1 cellular context compared by ENCODE assay signal in the genomic region with DNA sequence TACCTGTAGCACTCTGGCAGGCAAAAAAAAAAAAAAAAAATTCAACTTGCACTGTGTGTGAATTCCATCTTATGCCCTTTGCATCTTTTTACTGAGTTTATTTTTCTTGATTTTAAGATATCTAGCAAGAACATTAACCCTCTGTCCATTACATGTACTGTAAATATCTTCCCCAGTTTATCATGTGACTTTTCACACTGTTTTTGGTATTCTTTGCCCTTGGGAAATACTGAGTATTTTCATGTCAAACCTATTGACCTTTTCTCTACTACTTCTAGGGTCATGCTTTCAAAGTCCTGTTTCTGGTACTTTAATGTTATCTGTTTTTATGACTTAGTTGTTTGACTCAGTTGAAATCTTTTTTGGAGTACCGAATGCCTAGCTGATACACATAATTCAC.
TF ChIP-seq lines count a peak whose summit lies in the region.

No MANE protein-coding gene starts in this region.

TF ChIP-seq in GM23338, 12 proteins besides CTCF, POLR2A, EP300 and RAD21 (continued from another document):
- TF ChIP-seq, protein P1, sequence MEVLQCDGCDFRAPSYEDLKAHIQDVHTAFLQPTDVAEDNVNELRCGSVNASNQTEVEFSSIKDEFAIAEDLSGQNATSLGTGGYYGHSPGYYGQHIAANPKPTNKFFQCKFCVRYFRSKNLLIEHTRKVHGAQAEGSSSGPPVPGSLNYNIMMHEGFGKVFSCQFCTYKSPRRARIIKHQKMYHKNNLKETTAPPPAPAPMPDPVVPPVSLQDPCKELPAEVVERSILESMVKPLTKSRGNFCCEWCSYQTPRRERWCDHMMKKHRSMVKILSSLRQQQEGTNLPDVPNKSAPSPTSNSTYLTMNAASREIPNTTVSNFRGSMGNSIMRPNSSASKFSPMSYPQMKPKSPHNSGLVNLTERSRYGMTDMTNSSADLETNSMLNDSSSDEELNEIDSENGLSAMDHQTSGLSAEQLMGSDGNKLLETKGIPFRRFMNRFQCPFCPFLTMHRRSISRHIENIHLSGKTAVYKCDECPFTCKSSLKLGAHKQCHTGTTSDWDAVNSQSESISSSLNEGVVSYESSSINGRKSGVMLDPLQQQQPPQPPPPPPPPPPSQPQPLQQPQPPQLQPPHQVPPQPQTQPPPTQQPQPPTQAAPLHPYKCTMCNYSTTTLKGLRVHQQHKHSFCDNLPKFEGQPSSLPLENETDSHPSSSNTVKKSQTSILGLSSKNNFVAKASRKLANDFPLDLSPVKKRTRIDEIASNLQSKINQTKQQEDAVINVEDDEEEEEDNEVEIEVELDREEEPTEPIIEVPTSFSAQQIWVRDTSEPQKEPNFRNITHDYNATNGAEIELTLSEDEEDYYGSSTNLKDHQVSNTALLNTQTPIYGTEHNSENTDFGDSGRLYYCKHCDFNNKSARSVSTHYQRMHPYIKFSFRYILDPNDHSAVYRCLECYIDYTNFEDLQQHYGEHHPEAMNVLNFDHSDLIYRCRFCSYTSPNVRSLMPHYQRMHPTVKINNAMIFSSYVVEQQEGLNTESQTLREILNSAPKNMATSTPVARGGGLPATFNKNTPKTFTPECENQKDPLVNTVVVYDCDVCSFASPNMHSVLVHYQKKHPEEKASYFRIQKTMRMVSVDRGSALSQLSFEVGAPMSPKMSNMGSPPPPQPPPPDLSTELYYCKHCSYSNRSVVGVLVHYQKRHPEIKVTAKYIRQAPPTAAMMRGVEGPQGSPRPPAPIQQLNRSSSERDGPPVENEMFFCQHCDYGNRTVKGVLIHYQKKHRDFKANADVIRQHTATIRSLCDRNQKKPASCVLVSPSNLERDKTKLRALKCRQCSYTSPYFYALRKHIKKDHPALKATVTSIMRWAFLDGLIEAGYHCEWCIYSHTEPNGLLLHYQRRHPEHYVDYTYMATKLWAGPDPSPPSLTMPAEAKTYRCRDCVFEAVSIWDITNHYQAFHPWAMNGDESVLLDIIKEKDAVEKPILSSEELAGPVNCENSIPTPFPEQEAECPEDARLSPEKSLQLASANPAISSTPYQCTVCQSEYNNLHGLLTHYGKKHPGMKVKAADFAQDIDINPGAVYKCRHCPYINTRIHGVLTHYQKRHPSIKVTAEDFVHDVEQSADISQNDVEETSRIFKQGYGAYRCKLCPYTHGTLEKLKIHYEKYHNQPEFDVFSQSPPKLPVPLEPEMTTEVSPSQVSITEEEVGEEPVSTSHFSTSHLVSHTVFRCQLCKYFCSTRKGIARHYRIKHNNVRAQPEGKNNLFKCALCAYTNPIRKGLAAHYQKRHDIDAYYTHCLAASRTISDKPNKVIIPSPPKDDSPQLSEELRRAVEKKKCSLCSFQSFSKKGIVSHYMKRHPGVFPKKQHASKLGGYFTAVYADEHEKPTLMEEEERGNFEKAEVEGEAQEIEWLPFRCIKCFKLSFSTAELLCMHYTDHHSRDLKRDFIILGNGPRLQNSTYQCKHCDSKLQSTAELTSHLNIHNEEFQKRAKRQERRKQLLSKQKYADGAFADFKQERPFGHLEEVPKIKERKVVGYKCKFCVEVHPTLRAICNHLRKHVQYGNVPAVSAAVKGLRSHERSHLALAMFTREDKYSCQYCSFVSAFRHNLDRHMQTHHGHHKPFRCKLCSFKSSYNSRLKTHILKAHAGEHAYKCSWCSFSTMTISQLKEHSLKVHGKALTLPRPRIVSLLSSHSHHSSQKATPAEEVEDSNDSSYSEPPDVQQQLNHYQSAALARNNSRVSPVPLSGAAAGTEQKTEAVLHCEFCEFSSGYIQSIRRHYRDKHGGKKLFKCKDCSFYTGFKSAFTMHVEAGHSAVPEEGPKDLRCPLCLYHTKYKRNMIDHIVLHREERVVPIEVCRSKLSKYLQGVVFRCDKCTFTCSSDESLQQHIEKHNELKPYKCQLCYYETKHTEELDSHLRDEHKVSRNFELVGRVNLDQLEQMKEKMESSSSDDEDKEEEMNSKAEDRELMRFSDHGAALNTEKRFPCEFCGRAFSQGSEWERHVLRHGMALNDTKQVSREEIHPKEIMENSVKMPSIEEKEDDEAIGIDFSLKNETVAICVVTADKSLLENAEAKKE (CRISPR knock-in tag; IDR thresholded peaks at IDR 0.05) = no peak
- TF ChIP-seq EZH2phosphoT487 (IDR thresholded peaks at IDR 0.05; ENCODE audit: unreplicated experiment) (no peak), JUNB (IDR thresholded peaks at IDR 0.05; ENCODE audit: unreplicated experiment) (no peak), STAT1 (IDR thresholded peaks at IDR 0.05; ENCODE audit: unreplicated experiment) (no peak), POLR2AphosphoS5 (IDR thresholded peaks at IDR 0.05; ENCODE audit: low read depth) (no peak), ZNF331 (CRISPR knock-in tag; IDR thresholded peaks at IDR 0.05; ENCODE audit: low read depth) (no peak)
- TF ChIP-seq, protein P2, sequence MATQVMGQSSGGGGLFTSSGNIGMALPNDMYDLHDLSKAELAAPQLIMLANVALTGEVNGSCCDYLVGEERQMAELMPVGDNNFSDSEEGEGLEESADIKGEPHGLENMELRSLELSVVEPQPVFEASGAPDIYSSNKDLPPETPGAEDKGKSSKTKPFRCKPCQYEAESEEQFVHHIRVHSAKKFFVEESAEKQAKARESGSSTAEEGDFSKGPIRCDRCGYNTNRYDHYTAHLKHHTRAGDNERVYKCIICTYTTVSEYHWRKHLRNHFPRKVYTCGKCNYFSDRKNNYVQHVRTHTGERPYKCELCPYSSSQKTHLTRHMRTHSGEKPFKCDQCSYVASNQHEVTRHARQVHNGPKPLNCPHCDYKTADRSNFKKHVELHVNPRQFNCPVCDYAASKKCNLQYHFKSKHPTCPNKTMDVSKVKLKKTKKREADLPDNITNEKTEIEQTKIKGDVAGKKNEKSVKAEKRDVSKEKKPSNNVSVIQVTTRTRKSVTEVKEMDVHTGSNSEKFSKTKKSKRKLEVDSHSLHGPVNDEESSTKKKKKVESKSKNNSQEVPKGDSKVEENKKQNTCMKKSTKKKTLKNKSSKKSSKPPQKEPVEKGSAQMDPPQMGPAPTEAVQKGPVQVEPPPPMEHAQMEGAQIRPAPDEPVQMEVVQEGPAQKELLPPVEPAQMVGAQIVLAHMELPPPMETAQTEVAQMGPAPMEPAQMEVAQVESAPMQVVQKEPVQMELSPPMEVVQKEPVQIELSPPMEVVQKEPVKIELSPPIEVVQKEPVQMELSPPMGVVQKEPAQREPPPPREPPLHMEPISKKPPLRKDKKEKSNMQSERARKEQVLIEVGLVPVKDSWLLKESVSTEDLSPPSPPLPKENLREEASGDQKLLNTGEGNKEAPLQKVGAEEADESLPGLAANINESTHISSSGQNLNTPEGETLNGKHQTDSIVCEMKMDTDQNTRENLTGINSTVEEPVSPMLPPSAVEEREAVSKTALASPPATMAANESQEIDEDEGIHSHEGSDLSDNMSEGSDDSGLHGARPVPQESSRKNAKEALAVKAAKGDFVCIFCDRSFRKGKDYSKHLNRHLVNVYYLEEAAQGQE (IDR thresholded peaks at IDR 0.05; ENCODE audit: unreplicated experiment) = no peak
- TF ChIP-seq, protein P3, sequence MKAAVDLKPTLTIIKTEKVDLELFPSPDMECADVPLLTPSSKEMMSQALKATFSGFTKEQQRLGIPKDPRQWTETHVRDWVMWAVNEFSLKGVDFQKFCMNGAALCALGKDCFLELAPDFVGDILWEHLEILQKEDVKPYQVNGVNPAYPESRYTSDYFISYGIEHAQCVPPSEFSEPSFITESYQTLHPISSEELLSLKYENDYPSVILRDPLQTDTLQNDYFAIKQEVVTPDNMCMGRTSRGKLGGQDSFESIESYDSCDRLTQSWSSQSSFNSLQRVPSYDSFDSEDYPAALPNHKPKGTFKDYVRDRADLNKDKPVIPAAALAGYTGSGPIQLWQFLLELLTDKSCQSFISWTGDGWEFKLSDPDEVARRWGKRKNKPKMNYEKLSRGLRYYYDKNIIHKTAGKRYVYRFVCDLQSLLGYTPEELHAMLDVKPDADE (IDR thresholded peaks at IDR 0.05) = no peak
TF ChIP-seq in GM23338: peak in this region for 0.
